In the genomic region with DNA sequence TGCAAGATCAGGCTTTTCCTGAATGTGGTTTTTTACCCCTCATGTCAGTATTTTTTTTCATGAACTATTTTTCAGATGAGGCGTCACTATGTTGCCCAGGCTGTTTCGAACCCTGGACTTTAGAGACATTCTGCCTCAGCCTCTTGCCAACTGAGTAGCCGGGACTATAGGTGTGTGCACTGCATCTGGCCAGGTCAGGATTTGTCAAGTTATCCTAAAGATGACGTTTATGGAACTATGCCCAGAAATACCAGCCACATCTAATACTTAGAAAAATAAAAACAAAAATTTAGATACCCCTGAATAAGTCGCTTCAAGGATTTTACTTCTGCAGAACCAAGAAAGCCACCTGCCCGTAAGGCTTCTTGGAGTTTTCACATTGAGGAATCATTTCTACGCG, we compare ENCODE assay signal across 2 cellular contexts.
TF ChIP-seq lines count a peak whose summit lies in the region.

No MANE protein-coding gene starts in this region.

TF ChIP-seq in SK-N-SH, 30 proteins besides CTCF, POLR2A, EP300 and RAD21 (continued from another document):
- TF ChIP-seq POLR2AphosphoS5 (IDR thresholded peaks at IDR 0.05; ENCODE audit: low read depth, low read length) (no peak), CHD2 (IDR thresholded peaks at IDR 0.05; ENCODE audit: low read length, partially characterized antibody) (no peak), NFIC (IDR thresholded peaks at IDR 0.05; ENCODE audit: borderline replicate concordance) (no peak), RXRA (IDR thresholded peaks at IDR 0.05; ENCODE audit: borderline replicate concordance, low read depth) (no peak)

TF ChIP-seq in SK-N-SH treated with all-trans-retinoic acid at 6 μM for 48 hours, 23 proteins besides CTCF, POLR2A, EP300 and RAD21 (continued from another document):
- no peak for TF ChIP-seq CSRNP3 (CRISPR knock-in tag; IDR thresholded peaks at IDR 0.05)
- TF ChIP-seq CREB5 (CRISPR knock-in tag; IDR thresholded peaks at IDR 0.05; ENCODE audit: low read depth), result no peak
- no peak for TF ChIP-seq ZNF70 (CRISPR knock-in tag; IDR thresholded peaks at IDR 0.05)
- no peak for TF ChIP-seq POU6F1 (CRISPR knock-in tag; IDR thresholded peaks at IDR 0.05; ENCODE audit: borderline replicate concordance, low read depth)
- TF ChIP-seq SNAI2 (CRISPR knock-in tag; IDR thresholded peaks at IDR 0.05), result no peak
- TF ChIP-seq CSDC2 (CRISPR knock-in tag; IDR thresholded peaks at IDR 0.05), result no peak
- no peak for TF ChIP-seq TCF4 (CRISPR knock-in tag; IDR thresholded peaks at IDR 0.05; ENCODE audit: borderline replicate concordance)
- TF ChIP-seq ZNF8 (CRISPR knock-in tag; IDR thresholded peaks at IDR 0.05), result no peak
- TF ChIP-seq, protein P1, sequence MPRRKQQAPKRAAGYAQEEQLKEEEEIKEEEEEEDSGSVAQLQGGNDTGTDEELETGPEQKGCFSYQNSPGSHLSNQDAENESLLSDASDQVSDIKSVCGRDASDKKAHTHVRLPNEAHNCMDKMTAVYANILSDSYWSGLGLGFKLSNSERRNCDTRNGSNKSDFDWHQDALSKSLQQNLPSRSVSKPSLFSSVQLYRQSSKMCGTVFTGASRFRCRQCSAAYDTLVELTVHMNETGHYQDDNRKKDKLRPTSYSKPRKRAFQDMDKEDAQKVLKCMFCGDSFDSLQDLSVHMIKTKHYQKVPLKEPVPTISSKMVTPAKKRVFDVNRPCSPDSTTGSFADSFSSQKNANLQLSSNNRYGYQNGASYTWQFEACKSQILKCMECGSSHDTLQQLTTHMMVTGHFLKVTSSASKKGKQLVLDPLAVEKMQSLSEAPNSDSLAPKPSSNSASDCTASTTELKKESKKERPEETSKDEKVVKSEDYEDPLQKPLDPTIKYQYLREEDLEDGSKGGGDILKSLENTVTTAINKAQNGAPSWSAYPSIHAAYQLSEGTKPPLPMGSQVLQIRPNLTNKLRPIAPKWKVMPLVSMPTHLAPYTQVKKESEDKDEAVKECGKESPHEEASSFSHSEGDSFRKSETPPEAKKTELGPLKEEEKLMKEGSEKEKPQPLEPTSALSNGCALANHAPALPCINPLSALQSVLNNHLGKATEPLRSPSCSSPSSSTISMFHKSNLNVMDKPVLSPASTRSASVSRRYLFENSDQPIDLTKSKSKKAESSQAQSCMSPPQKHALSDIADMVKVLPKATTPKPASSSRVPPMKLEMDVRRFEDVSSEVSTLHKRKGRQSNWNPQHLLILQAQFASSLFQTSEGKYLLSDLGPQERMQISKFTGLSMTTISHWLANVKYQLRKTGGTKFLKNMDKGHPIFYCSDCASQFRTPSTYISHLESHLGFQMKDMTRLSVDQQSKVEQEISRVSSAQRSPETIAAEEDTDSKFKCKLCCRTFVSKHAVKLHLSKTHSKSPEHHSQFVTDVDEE (CRISPR knock-in tag; IDR thresholded peaks at IDR 0.05), result no peak
- no peak for TF ChIP-seq ESRRG (CRISPR knock-in tag; IDR thresholded peaks at IDR 0.05)
- no peak for TF ChIP-seq ISL1 (CRISPR knock-in tag; IDR thresholded peaks at IDR 0.05)
- TF ChIP-seq ZNF565 (CRISPR knock-in tag; conservative IDR thresholded peaks at IDR 0.05; ENCODE audit: low read depth), result no peak
- no peak for TF ChIP-seq ARNTL (CRISPR knock-in tag; IDR thresholded peaks at IDR 0.05; ENCODE audit: borderline replicate concordance, low read depth)
- no peak for TF ChIP-seq BACH2 (CRISPR knock-in tag; IDR thresholded peaks at IDR 0.05; ENCODE audit: borderline replicate concordance)
- no peak for TF ChIP-seq PATZ1 (CRISPR knock-in tag; IDR thresholded peaks at IDR 0.05; ENCODE audit: borderline replicate concordance)
- no peak for TF ChIP-seq RARB (CRISPR knock-in tag; IDR thresholded peaks at IDR 0.05)
